Comparison of ENCODE assay signal across 1 cellular context in the genomic region with DNA sequence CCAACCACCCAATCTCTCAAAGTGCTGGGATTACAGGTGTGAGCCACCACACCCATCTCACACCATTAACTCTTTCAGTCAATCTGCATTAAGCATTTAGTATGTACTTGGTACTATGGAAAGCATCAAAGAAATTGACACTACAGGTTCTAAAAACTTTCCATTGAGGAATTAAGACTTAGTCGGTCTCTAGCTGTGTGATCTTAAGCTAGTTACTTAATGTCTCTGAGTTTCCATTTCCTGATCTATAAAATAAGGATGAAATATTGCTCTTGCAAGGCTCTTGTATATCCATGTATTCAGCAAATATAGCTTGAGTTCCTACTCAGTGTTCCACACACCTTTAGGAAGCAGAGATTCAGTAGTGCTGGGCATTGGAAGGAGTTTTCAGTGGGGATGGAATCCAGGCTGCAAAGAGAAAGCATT.
TF ChIP-seq lines count a peak whose summit lies in the region.

No MANE protein-coding gene starts in this region.

TF ChIP-seq in GM23338, 12 proteins besides CTCF, POLR2A, EP300 and RAD21 (continued from another document):
- TF ChIP-seq ETS1 (IDR thresholded peaks at IDR 0.05) (no peak), EZH2phosphoT487 (IDR thresholded peaks at IDR 0.05; ENCODE audit: unreplicated experiment) (no peak), ZNF114 (CRISPR knock-in tag; IDR thresholded peaks at IDR 0.05) (no peak), EZH2 (IDR thresholded peaks at IDR 0.05; ENCODE audit: low read depth, unreplicated experiment) (no peak), ZNF462 (CRISPR knock-in tag; IDR thresholded peaks at IDR 0.05) (no peak)
